In the genomic region with DNA sequence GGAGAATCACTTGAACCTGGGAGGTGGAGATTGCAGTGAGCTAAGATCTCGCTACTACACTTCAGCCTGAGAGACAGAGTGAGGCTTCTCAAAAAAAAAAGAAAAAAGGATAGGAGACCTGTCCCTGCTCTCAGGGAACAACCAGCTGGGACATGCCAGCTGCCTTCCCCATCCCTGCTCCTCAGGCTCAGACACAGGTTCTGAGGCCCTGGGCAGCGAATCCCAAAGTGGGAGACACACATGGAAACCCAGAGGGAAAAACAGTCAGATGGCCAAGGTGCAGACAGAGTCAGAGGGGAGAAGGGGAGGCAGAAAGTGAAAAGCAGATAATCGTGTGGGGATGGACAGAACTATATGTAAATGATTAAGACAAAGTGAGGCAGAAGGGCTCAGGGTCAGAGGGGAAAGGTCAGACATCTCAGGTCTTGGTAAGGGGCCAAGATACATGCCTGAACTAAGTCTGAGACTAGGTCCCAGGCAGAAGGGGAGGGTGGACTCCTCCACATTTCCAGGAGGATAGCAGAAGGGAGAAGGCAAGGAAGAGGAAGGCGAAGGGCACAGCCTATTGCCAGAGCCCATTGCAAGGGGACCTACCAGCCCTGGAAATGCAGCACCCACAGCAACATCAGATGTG, we compare ENCODE assay signal across 1 cellular context.
TF ChIP-seq lines count a peak whose summit lies in the region.

No MANE protein-coding gene starts in this region.

TF ChIP-seq in HepG2, 621 proteins besides CTCF, POLR2A, EP300 and RAD21 (continued from another document):
- TF ChIP-seq, protein P1, sequence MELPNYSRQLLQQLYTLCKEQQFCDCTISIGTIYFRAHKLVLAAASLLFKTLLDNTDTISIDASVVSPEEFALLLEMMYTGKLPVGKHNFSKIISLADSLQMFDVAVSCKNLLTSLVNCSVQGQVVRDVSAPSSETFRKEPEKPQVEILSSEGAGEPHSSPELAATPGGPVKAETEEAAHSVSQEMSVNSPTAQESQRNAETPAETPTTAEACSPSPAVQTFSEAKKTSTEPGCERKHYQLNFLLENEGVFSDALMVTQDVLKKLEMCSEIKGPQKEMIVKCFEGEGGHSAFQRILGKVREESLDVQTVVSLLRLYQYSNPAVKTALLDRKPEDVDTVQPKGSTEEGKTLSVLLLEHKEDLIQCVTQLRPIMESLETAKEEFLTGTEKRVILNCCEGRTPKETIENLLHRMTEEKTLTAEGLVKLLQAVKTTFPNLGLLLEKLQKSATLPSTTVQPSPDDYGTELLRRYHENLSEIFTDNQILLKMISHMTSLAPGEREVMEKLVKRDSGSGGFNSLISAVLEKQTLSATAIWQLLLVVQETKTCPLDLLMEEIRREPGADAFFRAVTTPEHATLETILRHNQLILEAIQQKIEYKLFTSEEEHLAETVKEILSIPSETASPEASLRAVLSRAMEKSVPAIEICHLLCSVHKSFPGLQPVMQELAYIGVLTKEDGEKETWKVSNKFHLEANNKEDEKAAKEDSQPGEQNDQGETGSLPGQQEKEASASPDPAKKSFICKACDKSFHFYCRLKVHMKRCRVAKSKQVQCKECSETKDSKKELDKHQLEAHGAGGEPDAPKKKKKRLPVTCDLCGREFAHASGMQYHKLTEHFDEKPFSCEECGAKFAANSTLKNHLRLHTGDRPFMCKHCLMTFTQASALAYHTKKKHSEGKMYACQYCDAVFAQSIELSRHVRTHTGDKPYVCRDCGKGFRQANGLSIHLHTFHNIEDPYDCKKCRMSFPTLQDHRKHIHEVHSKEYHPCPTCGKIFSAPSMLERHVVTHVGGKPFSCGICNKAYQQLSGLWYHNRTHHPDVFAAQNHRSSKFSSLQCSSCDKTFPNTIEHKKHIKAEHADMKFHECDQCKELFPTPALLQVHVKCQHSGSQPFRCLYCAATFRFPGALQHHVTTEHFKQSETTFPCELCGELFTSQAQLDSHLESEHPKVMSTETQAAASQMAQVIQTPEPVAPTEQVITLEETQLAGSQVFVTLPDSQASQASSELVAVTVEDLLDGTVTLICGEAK (IDR thresholded peaks at IDR 0.05): no peak
- TF ChIP-seq, protein P1 (CRISPR knock-in tag; IDR thresholded peaks at IDR 0.05): 0 out of 2 replicates have a peak, but pooled peaks have one; percentile 18
- no peak for TF ChIP-seq SETDB1 (CRISPR knock-in tag; IDR thresholded peaks at IDR 0.05; ENCODE audit: borderline replicate concordance)
- no peak for TF ChIP-seq ZBTB3 (CRISPR knock-in tag; IDR thresholded peaks at IDR 0.05; ENCODE audit: borderline replicate concordance, low read depth)
- TF ChIP-seq SYNCRIP (IDR thresholded peaks at IDR 0.05; ENCODE audit: insufficient read depth, low read depth, low read length): no peak
- peak; percentile 50 for TF ChIP-seq NR2F6 (IDR thresholded peaks at IDR 0.05)
- 0 out of 2 replicates have a peak, but pooled peaks have one; percentile 25 for TF ChIP-seq NR2F6 (CRISPR knock-in tag; IDR thresholded peaks at IDR 0.05)
- no peak for TF ChIP-seq DMAP1 (CRISPR knock-in tag; IDR thresholded peaks at IDR 0.05)
- TF ChIP-seq AKAP8 (CRISPR knock-in tag; IDR thresholded peaks at IDR 0.05): 0 out of 2 replicates have a peak, but pooled peaks have one; percentile 14
- no peak for TF ChIP-seq ELF3 (CRISPR knock-in tag; IDR thresholded peaks at IDR 0.05)
- TF ChIP-seq ZNF746 (CRISPR knock-in tag; IDR thresholded peaks at IDR 0.05): 0 out of 2 replicates have a peak, but pooled peaks have one; percentile 3
- TF ChIP-seq ZNF260 (CRISPR knock-in tag; IDR thresholded peaks at IDR 0.05; ENCODE audit: borderline replicate concordance, low read depth): no peak
- TF ChIP-seq HOXD1 (CRISPR knock-in tag; IDR thresholded peaks at IDR 0.05): no peak
- no peak for TF ChIP-seq KLF11 (CRISPR knock-in tag; IDR thresholded peaks at IDR 0.05)
- TF ChIP-seq GZF1 (CRISPR knock-in tag; IDR thresholded peaks at IDR 0.05): no peak
- no peak for TF ChIP-seq SSRP1 (CRISPR knock-in tag; IDR thresholded peaks at IDR 0.05)
- no peak for TF ChIP-seq MBD4 (IDR thresholded peaks at IDR 0.05; ENCODE audit: borderline replicate concordance, low read length)
- TF ChIP-seq MED8 (CRISPR knock-in tag; IDR thresholded peaks at IDR 0.05; ENCODE audit: insufficient replicate concordance): no peak
- no peak for TF ChIP-seq TBL1XR1 (IDR thresholded peaks at IDR 0.05; ENCODE audit: borderline replicate concordance, low read length, partially characterized antibody)
- TF ChIP-seq ZBTB42 (CRISPR knock-in tag; IDR thresholded peaks at IDR 0.05): 0 out of 2 replicates have a peak, but pooled peaks have one; percentile 4
- TF ChIP-seq MTA3 (CRISPR knock-in tag; IDR thresholded peaks at IDR 0.05): no peak
- TF ChIP-seq, protein P2, sequence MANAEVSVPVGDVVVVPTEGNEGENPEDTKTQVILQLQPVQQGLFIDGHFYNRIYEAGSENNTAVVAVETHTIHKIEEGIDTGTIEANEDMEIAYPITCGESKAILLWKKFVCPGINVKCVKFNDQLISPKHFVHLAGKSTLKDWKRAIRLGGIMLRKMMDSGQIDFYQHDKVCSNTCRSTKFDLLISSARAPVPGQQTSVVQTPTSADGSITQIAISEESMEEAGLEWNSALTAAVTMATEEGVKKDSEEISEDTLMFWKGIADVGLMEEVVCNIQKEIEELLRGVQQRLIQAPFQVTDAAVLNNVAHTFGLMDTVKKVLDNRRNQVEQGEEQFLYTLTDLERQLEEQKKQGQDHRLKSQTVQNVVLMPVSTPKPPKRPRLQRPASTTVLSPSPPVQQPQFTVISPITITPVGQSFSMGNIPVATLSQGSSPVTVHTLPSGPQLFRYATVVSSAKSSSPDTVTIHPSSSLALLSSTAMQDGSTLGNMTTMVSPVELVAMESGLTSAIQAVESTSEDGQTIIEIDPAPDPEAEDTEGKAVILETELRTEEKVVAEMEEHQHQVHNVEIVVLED (CRISPR knock-in tag; IDR thresholded peaks at IDR 0.05; ENCODE audit: borderline replicate concordance): no peak
- TF ChIP-seq NR2C2 (CRISPR knock-in tag; IDR thresholded peaks at IDR 0.05; ENCODE audit: borderline replicate concordance): peak; percentile 67
- TF ChIP-seq, protein P3, sequence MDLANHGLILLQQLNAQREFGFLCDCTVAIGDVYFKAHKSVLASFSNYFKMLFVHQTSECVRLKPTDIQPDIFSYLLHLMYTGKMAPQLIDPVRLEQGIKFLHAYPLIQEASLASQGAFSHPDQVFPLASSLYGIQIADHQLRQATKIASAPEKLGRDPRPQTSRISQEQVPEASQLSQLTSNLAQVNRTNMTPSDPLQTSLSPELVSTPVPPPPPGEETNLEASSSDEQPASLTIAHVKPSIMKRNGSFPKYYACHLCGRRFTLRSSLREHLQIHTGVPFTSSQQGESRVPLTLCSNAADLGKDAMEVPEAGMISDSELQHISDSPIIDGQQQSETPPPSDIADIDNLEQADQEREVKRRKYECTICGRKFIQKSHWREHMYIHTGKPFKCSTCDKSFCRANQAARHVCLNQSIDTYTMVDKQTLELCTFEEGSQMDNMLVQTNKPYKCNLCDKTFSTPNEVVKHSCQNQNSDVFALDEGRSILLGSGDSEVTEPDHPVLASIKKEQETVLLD (CRISPR knock-in tag; IDR thresholded peaks at IDR 0.05; ENCODE audit: low read depth): no peak
- TF ChIP-seq ZC3H4 (CRISPR knock-in tag; IDR thresholded peaks at IDR 0.05; ENCODE audit: borderline replicate concordance): no peak
- no peak for TF ChIP-seq ZNF781 (CRISPR knock-in tag; IDR thresholded peaks at IDR 0.05; ENCODE audit: borderline replicate concordance, not compliant biosample characterization)
- TF ChIP-seq, protein P4, sequence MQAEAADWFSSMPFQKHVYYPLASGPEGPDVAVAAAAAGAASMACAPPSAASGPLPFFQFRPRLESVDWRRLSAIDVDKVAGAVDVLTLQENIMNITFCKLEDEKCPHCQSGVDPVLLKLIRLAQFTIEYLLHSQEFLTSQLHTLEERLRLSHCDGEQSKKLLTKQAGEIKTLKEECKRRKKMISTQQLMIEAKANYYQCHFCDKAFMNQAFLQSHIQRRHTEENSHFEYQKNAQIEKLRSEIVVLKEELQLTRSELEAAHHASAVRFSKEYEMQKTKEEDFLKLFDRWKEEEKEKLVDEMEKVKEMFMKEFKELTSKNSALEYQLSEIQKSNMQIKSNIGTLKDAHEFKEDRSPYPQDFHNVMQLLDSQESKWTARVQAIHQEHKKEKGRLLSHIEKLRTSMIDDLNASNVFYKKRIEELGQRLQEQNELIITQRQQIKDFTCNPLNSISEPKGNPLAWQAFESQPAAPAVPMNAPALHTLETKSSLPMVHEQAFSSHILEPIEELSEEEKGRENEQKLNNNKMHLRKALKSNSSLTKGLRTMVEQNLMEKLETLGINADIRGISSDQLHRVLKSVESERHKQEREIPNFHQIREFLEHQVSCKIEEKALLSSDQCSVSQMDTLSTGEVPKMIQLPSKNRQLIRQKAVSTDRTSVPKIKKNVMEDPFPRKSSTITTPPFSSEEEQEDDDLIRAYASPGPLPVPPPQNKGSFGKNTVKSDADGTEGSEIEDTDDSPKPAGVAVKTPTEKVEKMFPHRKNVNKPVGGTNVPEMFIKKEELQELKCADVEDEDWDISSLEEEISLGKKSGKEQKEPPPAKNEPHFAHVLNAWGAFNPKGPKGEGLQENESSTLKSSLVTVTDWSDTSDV (CRISPR knock-in tag; IDR thresholded peaks at IDR 0.05): no peak
- TF ChIP-seq CHD4 (IDR thresholded peaks at IDR 0.05; ENCODE audit: borderline replicate concordance, low read length): no peak
- TF ChIP-seq SOX13 (IDR thresholded peaks at IDR 0.05): no peak
- TF ChIP-seq SOX13 (CRISPR knock-in tag; conservative IDR thresholded peaks at IDR 0.05 in 1 of 2, IDR thresholded peaks at IDR 0.05 in 1 of 2): no peak
- TF ChIP-seq, protein P5, sequence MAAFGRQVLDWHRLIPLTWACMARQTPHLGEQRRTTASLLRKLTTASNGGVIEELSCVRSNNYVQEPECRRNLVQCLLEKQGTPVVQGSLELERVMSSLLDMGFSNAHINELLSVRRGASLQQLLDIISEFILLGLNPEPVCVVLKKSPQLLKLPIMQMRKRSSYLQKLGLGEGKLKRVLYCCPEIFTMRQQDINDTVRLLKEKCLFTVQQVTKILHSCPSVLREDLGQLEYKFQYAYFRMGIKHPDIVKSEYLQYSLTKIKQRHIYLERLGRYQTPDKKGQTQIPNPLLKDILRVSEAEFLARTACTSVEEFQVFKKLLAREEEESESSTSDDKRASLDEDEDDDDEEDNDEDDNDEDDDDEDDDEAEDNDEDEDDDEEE (CRISPR knock-in tag; IDR thresholded peaks at IDR 0.05): no peak
- TF ChIP-seq ZSCAN12 (CRISPR knock-in tag; IDR thresholded peaks at IDR 0.05): no peak
- TF ChIP-seq ZEB1 (IDR thresholded peaks at IDR 0.05; ENCODE audit: insufficient replicate concordance, low read depth): no peak
- TF ChIP-seq MED13 (CRISPR knock-in tag; IDR thresholded peaks at IDR 0.05): no peak
- no peak for TF ChIP-seq CBX2 (IDR thresholded peaks at IDR 0.05; ENCODE audit: low read depth, low read length)
- no peak for TF ChIP-seq CBX2 (CRISPR knock-in tag; IDR thresholded peaks at IDR 0.05; ENCODE audit: low read depth)
- TF ChIP-seq ZNF282 (IDR thresholded peaks at IDR 0.05; ENCODE audit: partially characterized antibody): no peak
- no peak for TF ChIP-seq TRIM24 (CRISPR knock-in tag; IDR thresholded peaks at IDR 0.05)
- TF ChIP-seq ZNF883 (CRISPR knock-in tag; IDR thresholded peaks at IDR 0.05; ENCODE audit: not compliant biosample characterization): peak; percentile 61
- no peak for TF ChIP-seq ZNF570 (CRISPR knock-in tag; IDR thresholded peaks at IDR 0.05; ENCODE audit: borderline replicate concordance)
- TF ChIP-seq ZNF644 (CRISPR knock-in tag; IDR thresholded peaks at IDR 0.05; ENCODE audit: low read depth): no peak
- 0 out of 2 replicates have a peak, but pooled peaks have one; percentile 46 for TF ChIP-seq ZNF547 (CRISPR knock-in tag; IDR thresholded peaks at IDR 0.05)
- no peak for TF ChIP-seq ZFP36L1 (CRISPR knock-in tag; IDR thresholded peaks at IDR 0.05)
- TF ChIP-seq ZNF10 (CRISPR knock-in tag; IDR thresholded peaks at IDR 0.05; ENCODE audit: borderline replicate concordance, low read depth): no peak
- no peak for TF ChIP-seq RBFOX2 (IDR thresholded peaks at IDR 0.05; ENCODE audit: low read depth, low read length)
